ENCODE assay signal across 6 cellular contexts in genomic region chr20:3785240-3786125, GRCh38. TPM values are rescaled to one million over a fixed set of nuclear protein-coding genes. Genes with fewer than 3 reads are reported as not detected.
DNase-seq lines count a peak whose midpoint lies in the region.

No MANE protein-coding gene starts in this region.

- H3K4me1 ChIP-seq in mesodermal cell (ENCODE audit: control insufficient read depth, insufficient read depth, low read length, poor library complexity, severe bottlenecking): peaks cover 9% of the 10 kb centered on the region

- H3K4me1 Mint-ChIP-seq in activated naive CD8-positive, alpha-beta T cell treated with anti-CD3 and anti-CD28 coated beads for 36 hours: peaks cover 32% of the 10 kb centered on the region

- H3K9me3 ChIP-seq in mesodermal cell (ENCODE audit: control insufficient read depth, low read length): no peaks in the 10 kb centered on the region

- DNase-seq in activated naive CD8-positive, alpha-beta T cell treated with anti-CD3 and anti-CD28 coated beads for 36 hours: no peak
- no peak for DNase-seq in NCI-H2081 treated with DMSO at 0.1 percent for 48 hours (lab: John Stamatoyannopoulos, UW)
- no peak for DNase-seq in OCI-M2 (lab: John Stamatoyannopoulos, UW; ENCODE audit: unreplicated experiment)
- no peak for DNase-seq in occipital lobe (lab: John Stamatoyannopoulos, UW)

- no peaks in the 10 kb centered on the region for H3K9me3 Mint-ChIP-seq in activated naive CD8-positive, alpha-beta T cell treated with anti-CD3 and anti-CD28 coated beads for 36 hours

- peak overlapping the region; percentile 49 for H3K27ac Mint-ChIP-seq in activated naive CD8-positive, alpha-beta T cell treated with anti-CD3 and anti-CD28 coated beads for 36 hours

- H3K4me3 Mint-ChIP-seq in activated naive CD8-positive, alpha-beta T cell treated with anti-CD3 and anti-CD28 coated beads for 36 hours: peak overlapping the region; percentile 62

- peaks cover 24% of the 10 kb centered on the region for H3K36me3 ChIP-seq in mesodermal cell (ENCODE audit: control insufficient read depth, insufficient read depth, low read length)

- H3K27ac ChIP-seq in mesodermal cell (ENCODE audit: low read depth, low read length, severe bottlenecking): no peak overlapping the region

- 82 to 88% methylated on average over 64 to 77 of the region's 79 CpGs for WGBS in mesodermal cell (ENCODE audit: insufficient coverage in 2 of 2), 2 experiments

- H3K4me3 ChIP-seq in GM08714 (ENCODE audit: low read length): peak overlapping the region; percentile 66; the same call in 1 of the 2 replicates
- H3K4me3 ChIP-seq in mesodermal cell (ENCODE audit: extremely low read depth, insufficient read depth, low read length, poor library complexity, severe bottlenecking): peak overlapping the region; percentile 51

- H3K36me3 Mint-ChIP-seq in activated naive CD8-positive, alpha-beta T cell treated with anti-CD3 and anti-CD28 coated beads for 36 hours: peaks cover 10% of the 10 kb centered on the region

- no peaks in the 10 kb centered on the region for H3K27me3 Mint-ChIP-seq in activated naive CD8-positive, alpha-beta T cell treated with anti-CD3 and anti-CD28 coated beads for 36 hours

RNA-seq across cellular contexts. Expression of gene CENPB, which starts 1.1 kb away (rescaled TPM):
- 10 to 100 TPM; 54.6 to 59.0 TPM for total RNA-seq in activated naive CD8-positive, alpha-beta T cell treated with anti-CD3 and anti-CD28 coated beads for 36 hours
- 36.1 TPM for polyA plus RNA-seq in mesodermal cell (2013, experiment 1 of 2)
- polyA plus RNA-seq in mesodermal cell (2013, experiment 2 of 2): 29.1 TPM
- 55.4 TPM for total RNA-seq in occipital lobe

RNA-seq across cellular contexts. Expression of gene SPEF1, which starts 4.2 kb away (rescaled TPM):
- under 1 TPM; 0.12 to 0.23 TPM for total RNA-seq in activated naive CD8-positive, alpha-beta T cell treated with anti-CD3 and anti-CD28 coated beads for 36 hours
- 0.26 TPM for polyA plus RNA-seq in mesodermal cell (2013, experiment 1 of 2)
- 0.46 TPM for polyA plus RNA-seq in mesodermal cell (2013, experiment 2 of 2)
- total RNA-seq in occipital lobe: 0.16 TPM

RNA-seq across cellular contexts. Expression of gene CDC25B, which starts 10.6 kb away (rescaled TPM):
- total RNA-seq in activated naive CD8-positive, alpha-beta T cell treated with anti-CD3 and anti-CD28 coated beads for 36 hours: 10 to 100 TPM; 54.6 to 60.9 TPM
- polyA plus RNA-seq in mesodermal cell (2013, experiment 1 of 2): 32.4 TPM
- 28.2 TPM for polyA plus RNA-seq in mesodermal cell (2013, experiment 2 of 2)
- total RNA-seq in occipital lobe: 4.5 TPM

RNA-seq across cellular contexts. Expression of gene ADISSP, which starts 17.9 kb away (rescaled TPM):
- 10 to 100 TPM; 63.5 to 63.8 TPM for total RNA-seq in activated naive CD8-positive, alpha-beta T cell treated with anti-CD3 and anti-CD28 coated beads for 36 hours
- polyA plus RNA-seq in mesodermal cell (2013, experiment 1 of 2): 38.7 TPM
- 30.9 TPM for polyA plus RNA-seq in mesodermal cell (2013, experiment 2 of 2)
- 18.9 TPM for total RNA-seq in occipital lobe

RNA-seq across cellular contexts. Expression of gene AP5S1, which starts 34.9 kb away (rescaled TPM):
- total RNA-seq in activated naive CD8-positive, alpha-beta T cell treated with anti-CD3 and anti-CD28 coated beads for 36 hours: 10 to 100 TPM; 11.1 to 11.7 TPM
- 3.9 TPM for polyA plus RNA-seq in mesodermal cell (2013, experiment 1 of 2)
- polyA plus RNA-seq in mesodermal cell (2013, experiment 2 of 2): 2.9 TPM
- 5.5 TPM for total RNA-seq in occipital lobe

Comparison
In these comparisons a context has a peak if more than half of its experiments do, and no peak if none do; other contexts are left out.
1. RNA of gene CDC25B, which starts 10.6 kb away (total RNA-seq): 54.6 to 60.9 TPM in activated naive CD8-positive, alpha-beta T cell treated with anti-CD3 and anti-CD28 coated beads for 36 hours; 4.5 TPM in occipital lobe (single experiment); every median in the first group is over 10 times any median in the second.